14 cellular contexts compared by ENCODE assay signal in genomic region chr2:43313642-43314017, GRCh38.
A peak's percentile ranks its signal among the peaks of the same experiment; 100 is the strongest.
DNase-seq lines count a peak whose midpoint lies in the region; ATAC-seq and TF ChIP-seq lines count a peak whose summit lies in the region.
"Had no signal": no experiment of that assay in that cellular context is flagged by ENCODE, and none has a peak within 500 bp of the region (broad histone marks: within the 10 kb centered on the region; RNA-seq: fewer than 3 reads in every experiment).

No MANE protein-coding gene starts in this region.

- peak overlapping the region; percentile 55 for H2BK12ac ChIP-seq in trophoblast cell (ENCODE audit: low read length)

- peaks cover 0 to 40% (median 22%) of the 10 kb centered on the region in 9 donors for H3K4me1 ChIP-seq in heart right ventricle
- peaks cover 0 to 2% of the 10 kb centered on the region in 2 experiments for H3K4me1 ChIP-seq in trophoblast cell (ENCODE audit: control insufficient read depth in 1 of 2, insufficient read depth in 2 of 2, low read length in 2 of 2)
- no peaks in the 10 kb centered on the region for H3K4me1 ChIP-seq in urinary bladder (ENCODE audit: insufficient read depth)

- H4K12ac ChIP-seq in trophoblast cell (ENCODE audit: low read depth, low read length): no peak overlapping the region

- H4K8ac ChIP-seq in trophoblast cell (ENCODE audit: low read depth, low read length): no peak overlapping the region

- H3K36me3 ChIP-seq in heart right ventricle (no peaks in the 10 kb centered on the region), trophoblast cell (ENCODE audit: control insufficient read depth in 1 of 2, insufficient read depth in 2 of 2, low read length in 2 of 2) (no peaks in the 10 kb centered on the region), urinary bladder (ENCODE audit: insufficient read depth) (no peaks in the 10 kb centered on the region)
- H3K36me3 ChIP-seq: colonic mucosa had no signal

- H3K79me1 ChIP-seq in trophoblast cell (ENCODE audit: low read length): peaks cover 10% of the 10 kb centered on the region

- no peak overlapping the region for H2AFZ ChIP-seq in trophoblast cell (ENCODE audit: insufficient read depth, low read length, poor library complexity)

- H3K4ac ChIP-seq in trophoblast cell (ENCODE audit: low read depth, low read length): no peak overlapping the region

- H3K18ac ChIP-seq in trophoblast cell (ENCODE audit: low read length): no peak overlapping the region

- no peaks in the 10 kb centered on the region for H3K27me3 ChIP-seq in heart right ventricle
- no peaks in the 10 kb centered on the region for H3K27me3 ChIP-seq in trophoblast cell (ENCODE audit: insufficient read depth, low read length)
- H3K27me3 ChIP-seq: colonic mucosa had no signal

- H3K4me3 ChIP-seq in heart right ventricle (no peak overlapping the region), trophoblast cell (ENCODE audit: low read depth, low read length) (no peak overlapping the region), urinary bladder (ENCODE audit: low read depth, low read length) (no peak overlapping the region)
- H3K4me3 ChIP-seq: colonic mucosa had no signal

- peak overlapping the region in 8 of 10 donors; percentile 10 to 79 (median 42) for H3K27ac ChIP-seq in heart right ventricle
- no peak overlapping the region for H3K27ac ChIP-seq in trophoblast cell (ENCODE audit: low read depth, low read length)
- H3K27ac ChIP-seq in urinary bladder (ENCODE audit: low read depth): peak overlapping the region; percentile 62
- H3K27ac ChIP-seq: colonic mucosa had no signal

- no peak overlapping the region for H3K4me2 ChIP-seq in trophoblast cell (ENCODE audit: low read length)

- peak overlapping the region; percentile 10 for H4K91ac ChIP-seq in trophoblast cell (ENCODE audit: low read depth, low read length)

- intact Hi-C loops in heart right ventricle (cut with DNase I): no loop called here

- H3K79me2 ChIP-seq in trophoblast cell (ENCODE audit: control insufficient read depth, insufficient read depth, low read length, poor library complexity): no peaks in the 10 kb centered on the region

- peak overlapping the region; percentile 6 for H2BK5ac ChIP-seq in trophoblast cell (ENCODE audit: low read depth, low read length, poor library complexity)

- in situ Hi-C loops in ACHN (cut with HindIII; ENCODE audit: low pct_ligation_motif_present, low pct_unique_long_range_greater_than_20kb, low sequenced_read_pairs): no loop called here

- no peak overlapping the region for H3K9ac ChIP-seq in trophoblast cell (ENCODE audit: low read length)

- DNase-seq in SHP77 (lab: John Stamatoyannopoulos, UW) (peak; percentile 82 to 89), heart right ventricle (no peak), trophoblast cell (no peak), iPS-NIHi7 (ENCODE audit: extremely low spot score) (no peak), ACHN (no peak)
- DNase-seq in activated CD4-positive, alpha-beta T cell treated with anti-CD3 and anti-CD28 coated beads for 4 hours: no peak
- DNase-seq: activated CD4-positive, alpha-beta T cell treated with anti-CD3 and anti-CD28 coated beads, Interleukin-2, amount 10 ng/mL, durations not matched to agents 24 days and 14 days; activated T-cell treated with anti-CD3 and anti-CD28 coated beads, Interleukin-2, amount 50 U/mL, for 4 hours; CD8-positive, alpha-beta T cell; colonic mucosa; Kasumi-1; NCI-H446 treated with DMSO at 0.1 percent for 48 hours; T-helper 17 cell had no signal

- no peaks in the 10 kb centered on the region for H3K9me3 ChIP-seq in heart right ventricle
- H3K9me3 ChIP-seq in trophoblast cell (ENCODE audit: insufficient read depth, low read depth, low read length): no peaks in the 10 kb centered on the region
- H3K9me3 ChIP-seq: colonic mucosa had no signal

- no peak for TF ChIP-seq CTCF in heart right ventricle (IDR thresholded peaks at IDR 0.05)

- no peak overlapping the region for H3K23ac ChIP-seq in trophoblast cell (ENCODE audit: low read length)

- H2BK120ac ChIP-seq in trophoblast cell (ENCODE audit: insufficient read depth, low read length, poor library complexity): peak overlapping the region; percentile 47

- H3K14ac ChIP-seq in trophoblast cell (ENCODE audit: low read length): peak overlapping the region; percentile 53

- 86 to 96% methylated on average over 6 of the region's 6 CpGs for WGBS in heart right ventricle, 2 donors
- no CpG with 5 or more reads among the region's 6 CpGs for WGBS in trophoblast cell (ENCODE audit: extremely low coverage, insufficient coverage, insufficient read length)
- WGBS in urinary bladder: 78% methylated on average over 6 of the region's 6 CpGs

- ATAC-seq in heart right ventricle: peak in 2 of 8 donors; percentile 15 to 22
- ATAC-seq: CD8-positive, alpha-beta T cell; T-helper 17 cell had no signal

- peak overlapping the region; percentile 18 for H2AK5ac ChIP-seq in trophoblast cell (ENCODE audit: low read length)

Comparison
In these comparisons a context has a peak if more than half of its experiments do, and no peak if none do; other contexts are left out.
1. DNase-seq: peak in SHP77 (2 of 2); none in heart right ventricle (0 of 2), trophoblast cell (0 of 2), iPS-NIHi7 (single experiment), activated CD4-positive, alpha-beta T cell treated with anti-CD3 and anti-CD28 coated beads for 4 hours (0 of 2) and ACHN (single experiment).